In genomic region chr4:7042697-7043464, GRCh38 we compare ENCODE assay signal across 1 cellular context.
A peak's percentile ranks its signal among the peaks of the same experiment; 100 is the strongest.
TF ChIP-seq lines count a peak whose summit lies in the region.

TSS of gene TADA2B (plus strand) at chr4:7043372. CDS start at chr4:7043580, 208 bp downstream.

TF ChIP-seq in K562, 482 proteins besides CTCF, POLR2A, EP300 and RAD21 (continued from another document and continues in another):
- TF ChIP-seq, protein P1, sequence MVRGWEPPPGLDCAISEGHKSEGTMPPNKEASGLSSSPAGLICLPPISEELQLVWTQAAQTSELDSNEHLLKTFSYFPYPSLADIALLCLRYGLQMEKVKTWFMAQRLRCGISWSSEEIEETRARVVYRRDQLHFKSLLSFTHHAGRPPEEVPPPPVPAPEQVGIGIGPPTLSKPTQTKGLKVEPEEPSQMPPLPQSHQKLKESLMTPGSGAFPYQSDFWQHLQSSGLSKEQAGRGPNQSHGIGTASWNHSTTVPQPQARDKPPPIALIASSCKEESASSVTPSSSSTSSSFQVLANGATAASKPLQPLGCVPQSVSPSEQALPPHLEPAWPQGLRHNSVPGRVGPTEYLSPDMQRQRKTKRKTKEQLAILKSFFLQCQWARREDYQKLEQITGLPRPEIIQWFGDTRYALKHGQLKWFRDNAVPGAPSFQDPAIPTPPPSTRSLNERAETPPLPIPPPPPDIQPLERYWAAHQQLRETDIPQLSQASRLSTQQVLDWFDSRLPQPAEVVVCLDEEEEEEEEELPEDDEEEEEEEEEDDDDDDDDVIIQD (CRISPR knock-in tag; IDR thresholded peaks at IDR 0.05), result no peak
- TF ChIP-seq USF2 (CRISPR knock-in tag; IDR thresholded peaks at IDR 0.05) (no peak), ZNF316 (IDR thresholded peaks at IDR 0.05) (no peak), RNF2 (IDR thresholded peaks at IDR 0.05) (no peak), ZNF324 (CRISPR knock-in tag; IDR thresholded peaks at IDR 0.05) (no peak), IRF9 (tag; IDR thresholded peaks at IDR 0.05) (no peak), NFXL1 (CRISPR knock-in tag; IDR thresholded peaks at IDR 0.05) (no peak), JUN (IDR thresholded peaks at IDR 0.05; ENCODE audit: borderline replicate concordance, low read depth, low read length) (no peak), JUN (CRISPR knock-in tag; IDR thresholded peaks at IDR 0.05; ENCODE audit: borderline replicate concordance) (no peak), STAT5B (CRISPR knock-in tag; IDR thresholded peaks at IDR 0.05) (no peak), PKNOX1 (IDR thresholded peaks at IDR 0.05) (peak; percentile 89), NFYB (IDR thresholded peaks at IDR 0.05; ENCODE audit: extremely low read depth, insufficient read length) (peak; percentile 81), PHB (CRISPR knock-in tag; IDR thresholded peaks at IDR 0.05) (no peak), XRCC4 (IDR thresholded peaks at IDR 0.05; ENCODE audit: extremely low read depth, insufficient read depth, insufficient read length) (no peak), ZMIZ1 (IDR thresholded peaks at IDR 0.05; ENCODE audit: low read depth in 2 of 2, low read length in 2 of 2) (no peak), TEAD1 (CRISPR knock-in tag; IDR thresholded peaks at IDR 0.05) (no peak), ZKSCAN8 (CRISPR knock-in tag; IDR thresholded peaks at IDR 0.05) (no peak), TAF15 (IDR thresholded peaks at IDR 0.05; ENCODE audit: low read depth, low read length) (no peak), MBD2 (IDR thresholded peaks at IDR 0.05; ENCODE audit: borderline replicate concordance, low read depth) (peak; percentile 78; the same call in 1 of the 2 replicates), CHD1 (IDR thresholded peaks at IDR 0.05; ENCODE audit: low read length) (no peak), ZNF398 (CRISPR knock-in tag; IDR thresholded peaks at IDR 0.05) (no peak), LARP7 (IDR thresholded peaks at IDR 0.05) (no peak), MAFK (IDR thresholded peaks at IDR 0.05; ENCODE audit: low read length) (no peak), ZNF785 (CRISPR knock-in tag; IDR thresholded peaks at IDR 0.05) (no peak), NR3C1 (CRISPR knock-in tag; IDR thresholded peaks at IDR 0.05) (no peak), ZNF584 (CRISPR knock-in tag; IDR thresholded peaks at IDR 0.05; ENCODE audit: low read depth) (no peak), THAP12 (CRISPR knock-in tag; IDR thresholded peaks at IDR 0.05) (no peak), ATF7 (IDR thresholded peaks at IDR 0.05) (peak; percentile 74), MAFF (IDR thresholded peaks at IDR 0.05; ENCODE audit: low read length) (no peak), SMAD4 (CRISPR knock-in tag; conservative IDR thresholded peaks at IDR 0.05) (0 out of 2 replicates have a peak, but pooled peaks have one; percentile 3), MYC (IDR thresholded peaks at IDR 0.05; ENCODE audit: low read depth, low read length) (peak; percentile 55; the same call in 1 of the 2 replicates), MYC (CRISPR knock-in tag; IDR thresholded peaks at IDR 0.05; ENCODE audit: borderline replicate concordance, low read depth) (no peak), ARNT (IDR thresholded peaks at IDR 0.05) (no peak), MTA3 (IDR thresholded peaks at IDR 0.05; ENCODE audit: borderline replicate concordance) (peak; percentile 50; the same call in 1 of the 2 replicates), CREB1 (IDR thresholded peaks at IDR 0.05) (no peak), CREB1 (CRISPR knock-in tag; IDR thresholded peaks at IDR 0.05) (peak; percentile 73), ZBTB43 (CRISPR knock-in tag; IDR thresholded peaks at IDR 0.05) (no peak), DACH1 (IDR thresholded peaks at IDR 0.05; ENCODE audit: partially characterized antibody) (no peak), POLR2H (tag; IDR thresholded peaks at IDR 0.05; ENCODE audit: low read depth) (no peak), NCOA2 (IDR thresholded peaks at IDR 0.05; ENCODE audit: partially characterized antibody in 2 of 2) (no peak), THRAP3 (IDR thresholded peaks at IDR 0.05; ENCODE audit: borderline replicate concordance) (no peak), ZKSCAN3 (CRISPR knock-in tag; IDR thresholded peaks at IDR 0.05) (no peak), RCOR1 (IDR thresholded peaks at IDR 0.05; ENCODE audit: borderline replicate concordance in 1 of 2, low read depth in 2 of 2, low read length in 2 of 2) (peak in 1 of 2 experiments; percentile 36; a peak in 1 of 4 replicates)
- TF ChIP-seq, protein P2, sequence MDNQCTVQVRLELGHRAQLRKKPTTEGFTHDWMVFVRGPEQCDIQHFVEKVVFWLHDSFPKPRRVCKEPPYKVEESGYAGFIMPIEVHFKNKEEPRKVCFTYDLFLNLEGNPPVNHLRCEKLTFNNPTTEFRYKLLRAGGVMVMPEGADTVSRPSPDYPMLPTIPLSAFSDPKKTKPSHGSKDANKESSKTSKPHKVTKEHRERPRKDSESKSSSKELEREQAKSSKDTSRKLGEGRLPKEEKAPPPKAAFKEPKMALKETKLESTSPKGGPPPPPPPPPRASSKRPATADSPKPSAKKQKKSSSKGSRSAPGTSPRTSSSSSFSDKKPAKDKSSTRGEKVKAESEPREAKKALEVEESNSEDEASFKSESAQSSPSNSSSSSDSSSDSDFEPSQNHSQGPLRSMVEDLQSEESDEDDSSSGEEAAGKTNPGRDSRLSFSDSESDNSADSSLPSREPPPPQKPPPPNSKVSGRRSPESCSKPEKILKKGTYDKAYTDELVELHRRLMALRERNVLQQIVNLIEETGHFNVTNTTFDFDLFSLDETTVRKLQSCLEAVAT (IDR thresholded peaks at IDR 0.05), result no peak
- TF ChIP-seq, protein P3, sequence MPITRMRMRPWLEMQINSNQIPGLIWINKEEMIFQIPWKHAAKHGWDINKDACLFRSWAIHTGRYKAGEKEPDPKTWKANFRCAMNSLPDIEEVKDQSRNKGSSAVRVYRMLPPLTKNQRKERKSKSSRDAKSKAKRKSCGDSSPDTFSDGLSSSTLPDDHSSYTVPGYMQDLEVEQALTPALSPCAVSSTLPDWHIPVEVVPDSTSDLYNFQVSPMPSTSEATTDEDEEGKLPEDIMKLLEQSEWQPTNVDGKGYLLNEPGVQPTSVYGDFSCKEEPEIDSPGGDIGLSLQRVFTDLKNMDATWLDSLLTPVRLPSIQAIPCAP (CRISPR knock-in tag; IDR thresholded peaks at IDR 0.05; ENCODE audit: borderline replicate concordance), result no peak
- TF ChIP-seq, protein P4, sequence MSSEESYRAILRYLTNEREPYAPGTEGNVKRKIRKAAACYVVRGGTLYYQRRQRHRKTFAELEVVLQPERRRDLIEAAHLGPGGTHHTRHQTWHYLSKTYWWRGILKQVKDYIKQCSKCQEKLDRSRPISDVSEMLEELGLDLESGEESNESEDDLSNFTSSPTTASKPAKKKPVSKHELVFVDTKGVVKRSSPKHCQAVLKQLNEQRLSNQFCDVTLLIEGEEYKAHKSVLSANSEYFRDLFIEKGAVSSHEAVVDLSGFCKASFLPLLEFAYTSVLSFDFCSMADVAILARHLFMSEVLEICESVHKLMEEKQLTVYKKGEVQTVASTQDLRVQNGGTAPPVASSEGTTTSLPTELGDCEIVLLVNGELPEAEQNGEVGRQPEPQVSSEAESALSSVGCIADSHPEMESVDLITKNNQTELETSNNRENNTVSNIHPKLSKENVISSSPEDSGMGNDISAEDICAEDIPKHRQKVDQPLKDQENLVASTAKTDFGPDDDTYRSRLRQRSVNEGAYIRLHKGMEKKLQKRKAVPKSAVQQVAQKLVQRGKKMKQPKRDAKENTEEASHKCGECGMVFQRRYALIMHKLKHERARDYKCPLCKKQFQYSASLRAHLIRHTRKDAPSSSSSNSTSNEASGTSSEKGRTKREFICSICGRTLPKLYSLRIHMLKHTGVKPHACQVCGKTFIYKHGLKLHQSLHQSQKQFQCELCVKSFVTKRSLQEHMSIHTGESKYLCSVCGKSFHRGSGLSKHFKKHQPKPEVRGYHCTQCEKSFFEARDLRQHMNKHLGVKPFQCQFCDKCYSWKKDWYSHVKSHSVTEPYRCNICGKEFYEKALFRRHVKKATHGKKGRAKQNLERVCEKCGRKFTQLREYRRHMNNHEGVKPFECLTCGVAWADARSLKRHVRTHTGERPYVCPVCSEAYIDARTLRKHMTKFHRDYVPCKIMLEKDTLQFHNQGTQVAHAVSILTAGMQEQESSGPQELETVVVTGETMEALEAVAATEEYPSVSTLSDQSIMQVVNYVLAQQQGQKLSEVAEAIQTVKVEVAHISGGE (CRISPR knock-in tag; IDR thresholded peaks at IDR 0.05), result no peak
